In the genomic region with DNA sequence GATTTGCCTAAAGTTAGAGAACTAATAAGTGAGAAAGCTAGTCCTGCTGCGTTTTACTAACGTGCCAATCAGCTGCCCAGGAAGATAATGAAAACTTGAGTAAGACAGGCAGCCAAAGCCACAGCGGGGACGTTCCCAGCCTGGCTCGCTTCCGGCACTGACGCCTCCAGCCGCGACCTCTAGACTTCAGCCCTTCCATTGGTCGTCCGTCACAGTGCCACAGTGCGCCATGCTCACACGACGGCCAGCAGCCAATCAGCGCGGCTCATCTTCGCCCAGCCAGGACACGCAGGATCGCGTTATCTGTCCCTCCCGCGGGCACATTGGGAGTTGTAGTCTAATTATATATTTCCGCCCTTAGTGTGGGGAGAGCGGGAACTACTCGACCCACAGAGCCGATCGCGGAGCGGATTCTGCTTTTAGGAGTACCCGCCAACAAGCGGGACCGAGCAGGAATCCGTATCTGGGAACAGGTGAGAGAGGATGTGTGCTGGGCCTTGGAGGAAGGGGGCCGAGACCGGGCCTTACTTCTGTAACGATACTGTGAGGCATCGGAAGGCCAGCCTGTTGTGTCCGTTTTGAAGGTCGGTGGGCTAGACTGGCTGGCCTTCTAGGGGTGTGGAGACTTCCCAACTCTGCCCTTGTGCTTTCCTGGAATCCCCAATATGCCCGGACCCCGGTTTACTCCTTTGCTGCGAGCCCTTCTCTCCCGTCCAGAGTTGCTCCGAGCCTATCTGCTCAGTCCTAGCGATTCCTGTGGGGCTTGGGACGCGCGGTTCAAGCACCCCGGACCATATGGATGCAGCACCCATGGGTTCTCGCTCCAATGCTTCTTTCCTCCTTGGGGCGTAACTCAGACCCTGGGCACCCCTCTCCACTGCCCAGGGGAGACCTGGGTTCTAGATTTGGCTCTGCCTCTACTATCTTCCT, we compare ENCODE assay signal across 8 cellular contexts. TPM values are rescaled to one million over a fixed set of nuclear protein-coding genes. Genes with fewer than 3 reads are reported as not detected.
DNase-seq lines count a peak whose midpoint lies in the region; ATAC-seq and TF ChIP-seq lines count a peak whose summit lies in the region.

TSS of gene FDPS (plus strand) at position 374 of the 930 bp plus-strand sequence. CDS start 924 bp downstream, outside the sequence.

- H3K27me3 ChIP-seq in heart right ventricle (no peaks in the 10 kb centered on the region), upper lobe of right lung (no peaks in the 10 kb centered on the region)

- in situ Hi-C loops in GM13977 (cut with MboI; ENCODE audit: low pct_unique_long_range_greater_than_20kb, low sequenced_read_pairs, unreplicated experiment) = no loop called here

- peak within 1 kb of the TSS; percentile 95 for H3K4me3 Mint-ChIP-seq in T-helper 1 cell treated with Interleukin-12 subunit alpha and Interleukin-12 subunit beta and Interleukin-4 antibody, amounts not matched to agents 30 μg/mL and 1 μg/mL, for 36 hours

- peak; percentile 96 for DNase-seq in GM13977 (ENCODE audit: low spot score)
- DNase-seq in NCI-H1694 (lab: John Stamatoyannopoulos, UW) = peak; percentile 100
- DNase-seq in amniotic stem cell (lab: John Stamatoyannopoulos, UW) = peak; percentile 99
- DNase-seq in heart right ventricle = peak; percentile 98 to 99
- DNase-seq in posterior vena cava (ENCODE audit: low spot score) = peak; percentile 99
- peak; percentile 99 for DNase-seq in upper lobe of right lung

- H3K36me3 Mint-ChIP-seq in T-helper 1 cell treated with Interleukin-12 subunit alpha and Interleukin-12 subunit beta and Interleukin-4 antibody, amounts not matched to agents 30 μg/mL and 1 μg/mL, for 36 hours (ENCODE audit: low read depth) = peaks cover 31% of the 10 kb centered on the region

- WGBS in heart right ventricle, 2 donors = 0% methylated on average over 51 of the region's 51 CpGs

- peak within 1 kb of the TSS; percentile 74 to 97 (median 92) for H3K27ac ChIP-seq in heart right ventricle
- peak within 1 kb of the TSS; percentile 90 for H3K27ac ChIP-seq in upper lobe of right lung

- peaks cover 43% of the 10 kb centered on the region for H3K4me1 Mint-ChIP-seq in T-helper 1 cell treated with Interleukin-12 subunit alpha and Interleukin-12 subunit beta and Interleukin-4 antibody, amounts not matched to agents 30 μg/mL and 1 μg/mL, for 36 hours (ENCODE audit: low read depth)

- peak within 1 kb of the TSS; percentile 53 to 99 (median 81) for H3K4me3 ChIP-seq in heart right ventricle
- peak within 1 kb of the TSS; percentile 96 for H3K4me3 ChIP-seq in upper lobe of right lung

- peak within 1 kb of the TSS; percentile 97 for H3K27ac Mint-ChIP-seq in T-helper 1 cell treated with Interleukin-12 subunit alpha and Interleukin-12 subunit beta and Interleukin-4 antibody, amounts not matched to agents 30 μg/mL and 1 μg/mL, for 36 hours

- TF ChIP-seq CTCF in GM13977 (IDR thresholded peaks at IDR 0.05; ENCODE audit: extremely low read depth, insufficient read depth, missing control alignments) (no peak), heart right ventricle (IDR thresholded peaks at IDR 0.05) (peak in 3 of 9 donors; percentile 3 to 26 (median 19)), upper lobe of right lung (IDR thresholded peaks at IDR 0.05) (no peak)

- no peaks in the 10 kb centered on the region for H3K27me3 Mint-ChIP-seq in T-helper 1 cell treated with Interleukin-12 subunit alpha and Interleukin-12 subunit beta and Interleukin-4 antibody, amounts not matched to agents 30 μg/mL and 1 μg/mL, for 36 hours (ENCODE audit: low read depth)

- H3K9me3 ChIP-seq in heart right ventricle = no peaks in the 10 kb centered on the region
- no peaks in the 10 kb centered on the region for H3K9me3 ChIP-seq in upper lobe of right lung

- intact Hi-C loops in heart right ventricle (cut with DNase I) = loop anchor here in 5 of 10 donors (1.0 to 5.0 kb wide), 6 partner anchors 16 to 53 kb away; partner anchors contain the start of genes CLK2 (in 3 of the 5), HCN3 (in 2 of the 5) and ENTREP3 (in 1 of the 5)
- intact Hi-C loops in posterior vena cava (cut with DNase I) = no loop called here
- intact Hi-C loops in upper lobe of right lung (cut with DNase I) = no loop called here

- ATAC-seq in HG02884 (IDR thresholded peaks at IDR 0.05; ENCODE audit: unreplicated experiment) = peak; percentile 94
- ATAC-seq in heart right ventricle = peak; percentile 99 to 100 (median 99)
- peak; percentile 99 for ATAC-seq in upper lobe of right lung

- no peaks in the 10 kb centered on the region for H3K9me3 Mint-ChIP-seq in T-helper 1 cell treated with Interleukin-12 subunit alpha and Interleukin-12 subunit beta and Interleukin-4 antibody, amounts not matched to agents 30 μg/mL and 1 μg/mL, for 36 hours

- H3K4me1 ChIP-seq in heart right ventricle (peaks cover 0 to 40% (median 36%) of the 10 kb centered on the region in 9 donors), upper lobe of right lung (peaks cover 19% of the 10 kb centered on the region)

- H3K36me3 ChIP-seq in heart right ventricle = peaks cover 0 to 38% (median 0%) of the 10 kb centered on the region in 9 donors
- H3K36me3 ChIP-seq in upper lobe of right lung = peaks cover 18% of the 10 kb centered on the region

RNA-seq across cellular contexts. Expression of gene FDPS, which starts in this region (rescaled TPM):
- total RNA-seq in heart right ventricle (100 to 1,000 TPM in 1 of 10 donors, 10 to 100 TPM in 9; 63.1 to 108 (median 76.9) TPM), posterior vena cava (10 to 100 TPM; 86.7 to 93.0 TPM), upper lobe of right lung (225 TPM)
- 100 to 1,000 TPM; 109 to 113 TPM for polyA plus RNA-seq in heart right ventricle

Comparison
In these comparisons a context has a peak if more than half of its experiments do, and no peak if none do; other contexts are left out.
1. Peak in every context shown above with its lines: DNase-seq, ATAC-seq, H3K4me3 ChIP-seq and H3K27ac ChIP-seq.